In the genomic region with DNA sequence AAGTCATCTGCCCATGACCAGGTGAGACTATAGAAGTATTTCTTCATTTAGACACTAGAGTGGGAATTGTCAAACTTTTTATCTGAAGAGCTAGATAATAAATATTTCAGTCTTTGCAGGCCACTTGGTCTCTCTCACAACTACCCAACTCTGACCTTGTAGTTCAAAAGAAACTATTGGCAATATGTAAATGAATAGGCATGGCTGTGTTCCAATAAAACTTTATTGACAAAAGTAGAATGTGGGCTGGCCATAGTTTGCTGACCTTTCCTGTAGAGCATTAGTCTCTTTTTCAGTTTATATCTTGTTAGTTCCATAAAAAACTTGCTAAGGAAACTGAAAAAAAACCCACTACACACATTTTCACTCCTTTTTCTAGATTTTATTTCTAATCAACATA, we compare ENCODE assay signal across 2 cellular contexts.
TF ChIP-seq lines count a peak whose summit lies in the region.

No MANE protein-coding gene starts in this region.

TF ChIP-seq in GM12878, 131 proteins besides CTCF, POLR2A, EP300 and RAD21 (continued from another document):
- TF ChIP-seq, protein P1, sequence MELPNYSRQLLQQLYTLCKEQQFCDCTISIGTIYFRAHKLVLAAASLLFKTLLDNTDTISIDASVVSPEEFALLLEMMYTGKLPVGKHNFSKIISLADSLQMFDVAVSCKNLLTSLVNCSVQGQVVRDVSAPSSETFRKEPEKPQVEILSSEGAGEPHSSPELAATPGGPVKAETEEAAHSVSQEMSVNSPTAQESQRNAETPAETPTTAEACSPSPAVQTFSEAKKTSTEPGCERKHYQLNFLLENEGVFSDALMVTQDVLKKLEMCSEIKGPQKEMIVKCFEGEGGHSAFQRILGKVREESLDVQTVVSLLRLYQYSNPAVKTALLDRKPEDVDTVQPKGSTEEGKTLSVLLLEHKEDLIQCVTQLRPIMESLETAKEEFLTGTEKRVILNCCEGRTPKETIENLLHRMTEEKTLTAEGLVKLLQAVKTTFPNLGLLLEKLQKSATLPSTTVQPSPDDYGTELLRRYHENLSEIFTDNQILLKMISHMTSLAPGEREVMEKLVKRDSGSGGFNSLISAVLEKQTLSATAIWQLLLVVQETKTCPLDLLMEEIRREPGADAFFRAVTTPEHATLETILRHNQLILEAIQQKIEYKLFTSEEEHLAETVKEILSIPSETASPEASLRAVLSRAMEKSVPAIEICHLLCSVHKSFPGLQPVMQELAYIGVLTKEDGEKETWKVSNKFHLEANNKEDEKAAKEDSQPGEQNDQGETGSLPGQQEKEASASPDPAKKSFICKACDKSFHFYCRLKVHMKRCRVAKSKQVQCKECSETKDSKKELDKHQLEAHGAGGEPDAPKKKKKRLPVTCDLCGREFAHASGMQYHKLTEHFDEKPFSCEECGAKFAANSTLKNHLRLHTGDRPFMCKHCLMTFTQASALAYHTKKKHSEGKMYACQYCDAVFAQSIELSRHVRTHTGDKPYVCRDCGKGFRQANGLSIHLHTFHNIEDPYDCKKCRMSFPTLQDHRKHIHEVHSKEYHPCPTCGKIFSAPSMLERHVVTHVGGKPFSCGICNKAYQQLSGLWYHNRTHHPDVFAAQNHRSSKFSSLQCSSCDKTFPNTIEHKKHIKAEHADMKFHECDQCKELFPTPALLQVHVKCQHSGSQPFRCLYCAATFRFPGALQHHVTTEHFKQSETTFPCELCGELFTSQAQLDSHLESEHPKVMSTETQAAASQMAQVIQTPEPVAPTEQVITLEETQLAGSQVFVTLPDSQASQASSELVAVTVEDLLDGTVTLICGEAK (IDR thresholded peaks at IDR 0.05; ENCODE audit: borderline replicate concordance) = peak; percentile 63

TF ChIP-seq in K562, 482 proteins besides CTCF, POLR2A, EP300 and RAD21:
- TF ChIP-seq, protein P1 (IDR thresholded peaks at IDR 0.05) = peak; percentile 72
- TF ChIP-seq, protein P1 (CRISPR knock-in tag; IDR thresholded peaks at IDR 0.05) = no peak
- TF ChIP-seq SIN3B (IDR thresholded peaks at IDR 0.05; ENCODE audit: low read depth) = no peak
